Comparison of ENCODE assay signal across 15 cellular contexts in genomic region chr6:37372116-37372515, GRCh38.
"Had no signal": no experiment of that assay in that cellular context is flagged by ENCODE, and none has a peak within 500 bp of the region (broad histone marks: within the 10 kb centered on the region; RNA-seq: fewer than 3 reads in every experiment).

No MANE protein-coding gene starts in this region.

- H3K9me3 ChIP-seq: esophagus squamous epithelium, lower lobe of right lung, stomach had no signal

- H3K27me3 ChIP-seq: brain microvascular endothelial cell, esophagus squamous epithelium, stomach had no signal

- H3K9ac ChIP-seq: parathyroid adenoma had no signal

- H3K4me3 ChIP-seq: esophagus squamous epithelium, lower lobe of right lung, stomach had no signal

- H3K27ac ChIP-seq: brain microvascular endothelial cell, lower lobe of right lung, parathyroid adenoma, stomach had no signal

- ATAC-seq: activated CD4-positive, alpha-beta T cell treated with anti-CD3 and anti-CD28 coated beads for 36 hours; natural killer cell; sciatic nerve; stimulated activated effector memory CD8-positive, alpha-beta T cell treated with anti-CD3 and anti-CD28 coated beads, Interleukin-12 subunit alpha, Interleukin-12 subunit beta, amount 100 ng/mL, for 72 hours; WTC11 had no signal

- DNase-seq: activated CD4-positive, alpha-beta memory T cell treated with anti-CD3 and anti-CD28 coated beads for 36 hours; activated CD4-positive, alpha-beta T cell treated with anti-CD3 and anti-CD28 coated beads for 36 hours; activated T-cell treated with anti-CD3 and anti-CD28 coated beads for 4 hours; brain microvascular endothelial cell; effector CD8-positive, alpha-beta T cell; esophagus squamous epithelium; left cardiac atrium; lower lobe of right lung; natural killer cell; stimulated activated CD4-positive, alpha-beta T cell treated with anti-CD3 and anti-CD28 coated beads, Interleukin-4, amount 100 ng/mL, for 24 hours; stomach had no signal

- H3K4me1 ChIP-seq: parathyroid adenoma had no signal

- H2AFZ ChIP-seq: parathyroid adenoma had no signal
